Comparison of ENCODE assay signal across 17 cellular contexts in genomic region chr1:109917429-109918076, GRCh38. TPM values are rescaled to one million over a fixed set of nuclear protein-coding genes. Genes with fewer than 3 reads are reported as not detected.
DNase-seq lines count a peak whose midpoint lies in the region; ATAC-seq and TF ChIP-seq lines count a peak whose summit lies in the region.
"Had no signal": no experiment of that assay in that cellular context is flagged by ENCODE, and none has a peak within 500 bp of the region (broad histone marks: within the 10 kb centered on the region; RNA-seq: fewer than 3 reads in every experiment).

No MANE protein-coding gene starts in this region.

- H3K9me3 ChIP-seq in spleen, result no peaks in the 10 kb centered on the region
- H3K9me3 ChIP-seq: body of pancreas, tibial artery had no signal

- peaks cover 0 to 7% (median 0%) of the 10 kb centered on the region in 7 donors for H3K27me3 ChIP-seq in spleen (replicated peaks in 1 of 7)
- H3K27me3 ChIP-seq: body of pancreas, tibial artery had no signal

- peaks cover 0 to 86% (median 59%) of the 10 kb centered on the region in 6 donors for H3K36me3 ChIP-seq in spleen
- H3K36me3 ChIP-seq: neural progenitor cell had no signal

- peak overlapping the region in 5 of 8 donors; percentile 24 to 56 (median 39) for H3K27ac ChIP-seq in spleen
- H3K27ac ChIP-seq: body of pancreas, neural progenitor cell, tibial artery had no signal

- H3K27me3 Mint-ChIP-seq in activated T-cell treated with anti-CD3 and anti-CD28 coated beads, Interleukin-2, amount 50 U/mL, for 24 hours, result no peaks in the 10 kb centered on the region
- no peaks in the 10 kb centered on the region for H3K27me3 Mint-ChIP-seq in activated T-cell treated with anti-CD3 and anti-CD28 coated beads, Interleukin-2, amount 50 U/mL, for 4 hours (ENCODE audit: low read depth)
- H3K27me3 Mint-ChIP-seq: stimulated activated memory B cell treated with anti-CD40 and anti-IgM and Interleukin-4, amounts not matched to agents 10 μg/mL and 1 μg/mL and 100 μg/mL, for 72 hours had no signal

- WGBS in spleen, 5 donors, result 77 to 88% (median 84%) methylated on average over 8 of the region's 8 CpGs

- peaks cover 4 to 86% (median 33%) of the 10 kb centered on the region in 6 donors for H3K4me1 ChIP-seq in spleen
- H3K4me1 ChIP-seq: neural progenitor cell had no signal

- DNase-seq in activated T-cell treated with anti-CD3 and anti-CD28 coated beads, Interleukin-2, amount 50 U/mL, for 24 hours, result no peak
- no peak for DNase-seq in activated T-cell treated with anti-CD3 and anti-CD28 coated beads, Interleukin-2, amount 50 U/mL, for 4 hours
- DNase-seq in EH (ENCODE audit: low read depth) (peak; percentile 27), amniotic epithelial cell (ENCODE audit: low read depth) (peak; percentile 40), spleen (peak; percentile 21), H4 (ENCODE audit: low spot score) (no peak), epidermal melanocyte (ENCODE audit: insufficient read length, low spot score) (no peak), cerebellar nuclear complex (lab: John Stamatoyannopoulos, UW) (no peak)
- DNase-seq: body of pancreas; GOT3; NCI-H1436 treated with DMSO at 0.1 percent for 48 hours; stimulated activated CD4-positive, alpha-beta T cell treated with anti-CD3 and anti-CD28 coated beads, Interleukin-12 subunit alpha, Interleukin-12 subunit beta, amount 100 ng/mL, for 4 hours; SW 1271 had no signal

- H3K36me3 Mint-ChIP-seq in activated T-cell treated with anti-CD3 and anti-CD28 coated beads, Interleukin-2, amount 50 U/mL, for 24 hours (ENCODE audit: low read depth), result peaks cover 96% of the 10 kb centered on the region
- peaks cover 58% of the 10 kb centered on the region for H3K36me3 Mint-ChIP-seq in activated T-cell treated with anti-CD3 and anti-CD28 coated beads, Interleukin-2, amount 50 U/mL, for 4 hours (ENCODE audit: insufficient read depth)

- peaks cover 17% of the 10 kb centered on the region for H3K4me1 Mint-ChIP-seq in activated T-cell treated with anti-CD3 and anti-CD28 coated beads, Interleukin-2, amount 50 U/mL, for 24 hours (ENCODE audit: low read depth)
- peaks cover 22% of the 10 kb centered on the region for H3K4me1 Mint-ChIP-seq in activated T-cell treated with anti-CD3 and anti-CD28 coated beads, Interleukin-2, amount 50 U/mL, for 4 hours (ENCODE audit: low read depth)

- no peak for TF ChIP-seq POLR2A in spleen (IDR thresholded peaks at IDR 0.05)

- H3K9me3 Mint-ChIP-seq in activated T-cell treated with anti-CD3 and anti-CD28 coated beads, Interleukin-2, amount 50 U/mL, for 24 hours, result no peaks in the 10 kb centered on the region
- no peaks in the 10 kb centered on the region for H3K9me3 Mint-ChIP-seq in activated T-cell treated with anti-CD3 and anti-CD28 coated beads, Interleukin-2, amount 50 U/mL, for 4 hours
- H3K9me3 Mint-ChIP-seq: mesothelial cell of epicardium; neural progenitor cell; stimulated activated memory B cell treated with anti-CD40 and anti-IgM and Interleukin-4, amounts not matched to agents 10 μg/mL and 1 μg/mL and 100 μg/mL, for 72 hours had no signal

- intact Hi-C loops in spleen (cut with DNase I; ENCODE audit: low total_unique reads), result no loop called here

- no peak for TF ChIP-seq CTCF in spleen (IDR thresholded peaks at IDR 0.05 in 8 of 11, conservative IDR thresholded peaks at IDR 0.05 in 3 of 11)

- no peak for ATAC-seq in activated T-cell treated with anti-CD3 and anti-CD28 coated beads, Interleukin-2, amount 50 U/mL, for 4 hours
- ATAC-seq: body of pancreas; stimulated activated memory B cell treated with anti-CD40 and anti-IgM and Interleukin-4, amounts not matched to agents 10 μg/mL and 1 μg/mL and 100 μg/mL, for 72 hours had no signal

- no peak overlapping the region for H3K4me3 ChIP-seq in spleen
- H3K4me3 ChIP-seq: body of pancreas, neural progenitor cell, tibial artery had no signal

- no peak overlapping the region for H3K4me3 Mint-ChIP-seq in activated T-cell treated with anti-CD3 and anti-CD28 coated beads, Interleukin-2, amount 50 U/mL, for 24 hours
- H3K4me3 Mint-ChIP-seq in activated T-cell treated with anti-CD3 and anti-CD28 coated beads, Interleukin-2, amount 50 U/mL, for 4 hours, result no peak overlapping the region
- H3K4me3 Mint-ChIP-seq: mesothelial cell of epicardium; neural progenitor cell; stimulated activated memory B cell treated with anti-CD40 and anti-IgM and Interleukin-4, amounts not matched to agents 10 μg/mL and 1 μg/mL and 100 μg/mL, for 72 hours had no signal

- peak overlapping the region; percentile 27 for H3K27ac Mint-ChIP-seq in activated T-cell treated with anti-CD3 and anti-CD28 coated beads, Interleukin-2, amount 50 U/mL, for 24 hours
- H3K27ac Mint-ChIP-seq: mesothelial cell of epicardium; neural progenitor cell; stimulated activated memory B cell treated with anti-CD40 and anti-IgM and Interleukin-4, amounts not matched to agents 10 μg/mL and 1 μg/mL and 100 μg/mL, for 72 hours had no signal

RNA-seq across cellular contexts. Expression of gene CSF1, which starts 6.9 kb away (rescaled TPM):
- total RNA-seq in activated T-cell treated with anti-CD3 and anti-CD28 coated beads, Interleukin-2, amount 50 U/mL, for 4 hours, result 10 to 100 TPM; 76.2 to 81.9 (median 77.8) TPM
- 100 to 1,000 TPM in 4 of 7 donors, 10 to 100 TPM in 3; 54.2 to 207 (median 112) TPM for total RNA-seq in spleen
- 10 to 100 TPM in 1 of 3 donors, 1 to 10 TPM in 2; 5.8 to 17.3 (median 8.1) TPM for polyA plus RNA-seq in spleen
- 15.8 and 18.9 TPM in 2 replicates for total RNA-seq in H4 (2014; rRNA removed; shearing (Covaris generic))

Comparison
In these comparisons a context has a peak if more than half of its experiments do, and no peak if none do; other contexts are left out.
1. DNase-seq: peak in EH (single experiment), amniotic epithelial cell (single experiment) and spleen (single experiment); none in activated T-cell treated with anti-CD3 and anti-CD28 coated beads, Interleukin-2, amount 50 U/mL, for 24 hours (single experiment), activated T-cell treated with anti-CD3 and anti-CD28 coated beads, Interleukin-2, amount 50 U/mL, for 4 hours (single experiment), H4 (single experiment), epidermal melanocyte (single experiment) and cerebellar nuclear complex (0 of 2).